ENCODE assay signal across 9 cellular contexts in the genomic region with DNA sequence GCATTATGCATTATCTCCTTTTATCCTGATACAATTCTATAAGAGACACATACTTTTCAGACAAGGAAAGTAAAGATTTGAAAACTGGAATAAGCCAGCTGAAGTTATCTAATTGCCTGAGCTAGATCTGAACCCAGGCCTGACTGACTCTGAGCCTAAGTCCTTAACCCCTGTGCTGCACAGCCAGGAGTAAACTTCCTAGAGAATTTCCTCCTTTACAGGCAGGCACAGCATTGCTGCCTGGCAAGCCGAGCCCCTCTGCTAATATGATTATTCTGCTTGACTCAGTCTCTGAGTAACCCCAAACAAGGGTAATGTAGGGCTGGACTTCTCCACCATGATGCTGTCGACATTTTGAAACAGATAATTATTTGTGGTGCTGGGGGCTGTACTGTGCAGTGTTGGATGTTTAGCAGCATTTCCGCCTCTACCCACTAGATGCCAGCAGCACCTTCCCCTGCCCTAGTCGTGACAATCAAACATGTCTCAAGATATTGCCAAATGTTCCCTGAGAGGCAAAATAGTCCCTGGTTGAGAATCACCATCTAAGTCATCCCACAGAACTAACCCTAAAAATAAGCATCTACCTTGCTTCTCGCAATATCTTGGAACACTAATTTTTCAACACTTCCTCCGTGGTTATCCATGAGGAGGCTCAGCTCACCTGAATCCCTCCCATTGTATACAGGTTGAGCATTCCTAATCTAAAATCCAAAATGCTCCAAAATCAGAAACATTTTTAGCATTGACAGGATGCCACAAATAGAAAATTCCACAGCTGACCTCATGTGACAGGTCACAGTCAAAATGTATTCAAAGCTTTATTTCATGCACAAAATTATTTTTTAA. TPM values are rescaled to one million over a fixed set of nuclear protein-coding genes. Genes with fewer than 3 reads are reported as not detected.
DNase-seq lines count a peak whose midpoint lies in the region; ATAC-seq lines count a peak whose summit lies in the region.
"Had no signal": no experiment of that assay in that cellular context is flagged by ENCODE, and none has a peak within 500 bp of the region (broad histone marks: within the 10 kb centered on the region; RNA-seq: fewer than 3 reads in every experiment).

No MANE protein-coding gene starts in this region.

- DNase-seq in NCI-H1417 (lab: John Stamatoyannopoulos, UW) (peak in 2 of 3 experiments; percentile 30 to 63), NCI-H1417 treated with DMSO at 0.1 percent for 48 hours (lab: John Stamatoyannopoulos, UW) (no peak), NOMO-1 treated with DMSO at 0.1 percent for 48 hours (lab: John Stamatoyannopoulos, UW; ENCODE audit: unreplicated experiment) (peak; percentile 50), amniotic epithelial cell (ENCODE audit: low read depth) (peak; percentile 56), right cardiac atrium (peak in 1 of 3 donors; percentile 64)
- peak; percentile 9 for DNase-seq in stimulated activated CD4-positive, alpha-beta T cell treated with anti-CD3 and anti-CD28 coated beads, Interleukin-12 subunit alpha, Interleukin-12 subunit beta, amount 100 ng/mL, for 4 hours

- 39% methylated on average over 6 of the region's 6 CpGs for WGBS in right cardiac atrium

- H3K27ac ChIP-seq in right cardiac atrium (ENCODE audit: low read length), result no peak overlapping the region
- H3K27ac ChIP-seq: BLaER1 treated with 17β-estradiol and CSF1 and Interleukin-3, amounts not matched to agents 10 nM and 100 nM had no signal

- no peaks in the 10 kb centered on the region for H3K4me1 ChIP-seq in right cardiac atrium (ENCODE audit: control insufficient read depth, insufficient read depth, low read length)

- intact Hi-C loops in right cardiac atrium (cut with DNase I), result loop anchor here in 2 of 4 donors (10.0 kb wide), 1 partner anchor 93 kb away; no protein-coding TSS in a partner anchor

- H3K4me3 ChIP-seq in right cardiac atrium (ENCODE audit: low read length), result no peak overlapping the region
- H3K4me3 ChIP-seq: BLaER1 treated with 17β-estradiol and CSF1 and Interleukin-3, amounts not matched to agents 10 nM and 100 nM had no signal

- H3K9me3 ChIP-seq in right cardiac atrium (ENCODE audit: control insufficient read depth, low read length), result no peaks in the 10 kb centered on the region
- H3K9me3 ChIP-seq: BLaER1 treated with 17β-estradiol and CSF1 and Interleukin-3, amounts not matched to agents 10 nM and 100 nM had no signal

- no peaks in the 10 kb centered on the region for H3K27me3 ChIP-seq in right cardiac atrium (ENCODE audit: control insufficient read depth, insufficient read depth)
- H3K27me3 ChIP-seq: BLaER1 treated with 17β-estradiol and CSF1 and Interleukin-3, amounts not matched to agents 10 nM and 100 nM had no signal

- ATAC-seq in HG02759 (IDR thresholded peaks at IDR 0.05; ENCODE audit: unreplicated experiment) (peak; percentile 67), right cardiac atrium (peak; percentile 86 to 89), GM18907 (IDR thresholded peaks at IDR 0.05; ENCODE audit: unreplicated experiment) (no peak)

RNA-seq across cellular contexts. Expression of a gene that starts 18.5 kb away (rescaled TPM):
- total RNA-seq in right cardiac atrium, result under 1 TPM in 1 of 4 donors, not detected in 3; 0.20 TPM
- 0.07 TPM for polyA plus RNA-seq in right cardiac atrium

RNA-seq across cellular contexts. Expression of a gene that starts 50.2 kb away (rescaled TPM):
- total RNA-seq in right cardiac atrium, result 10 to 100 TPM in 2 of 4 donors, 1 to 10 TPM in 2; 3.0 to 13.7 (median 11.0) TPM
- polyA plus RNA-seq in right cardiac atrium, result 4.9 TPM
